ENCODE assay signal across 13 cellular contexts in genomic region chr5:133821889-133822288, GRCh38.
DNase-seq lines count a peak whose midpoint lies in the region; ATAC-seq, FAIRE-seq and TF ChIP-seq lines count a peak whose summit lies in the region.
"Had no signal": no experiment of that assay in that cellular context is flagged by ENCODE, and none has a peak within 500 bp of the region (broad histone marks: within the 10 kb centered on the region; RNA-seq: fewer than 3 reads in every experiment).

No MANE protein-coding gene starts in this region.

- in situ Hi-C loops in mammary epithelial cell (cut with MboI; ENCODE audit: low sequenced_read_pairs in 2 of 2) (no loop called here), brain microvascular endothelial cell (cut with HindIII; ENCODE audit: low pct_ligation_motif_present, low sequenced_read_pairs) (no loop called here)

- H3K36me3 Mint-ChIP-seq in MCF 10A (ENCODE audit: insufficient read depth, unreplicated experiment) (no peaks in the 10 kb centered on the region), IgD-negative memory B cell (peaks cover 3% of the 10 kb centered on the region)
- H3K36me3 Mint-ChIP-seq: CD4-positive, alpha-beta memory T cell had no signal

- H3K36me3 ChIP-seq in mammary epithelial cell (ENCODE audit: insufficient read depth, low read length) (no peaks in the 10 kb centered on the region), kidney (ENCODE audit: control insufficient read depth in 1 of 2, insufficient read depth in 2 of 2, low read length in 2 of 2) (no peaks in the 10 kb centered on the region), brain microvascular endothelial cell (replicated peaks) (no peaks in the 10 kb centered on the region)

- H3K27me3 ChIP-seq in mammary epithelial cell (ENCODE audit: insufficient read depth, low read length): peaks cover 8% of the 10 kb centered on the region
- no peaks in the 10 kb centered on the region for H3K27me3 ChIP-seq in brain microvascular endothelial cell (replicated peaks)

- ATAC-seq in activated CD4-positive, CD25-positive, alpha-beta regulatory T cell treated with anti-CD3 and anti-CD28 coated beads, Interleukin-2, amount 50 U/mL, for 24 hours: no peak

- H3K9ac ChIP-seq in mammary epithelial cell (ENCODE audit: insufficient read depth, low read length) (no peak overlapping the region), kidney (ENCODE audit: low read length in 2 of 2) (no peak overlapping the region)

- H3K9me3 Mint-ChIP-seq in MCF 10A (ENCODE audit: unreplicated experiment): no peaks in the 10 kb centered on the region
- H3K9me3 Mint-ChIP-seq in IgD-negative memory B cell: peaks cover 0 to 1% (median 0%) of the 10 kb centered on the region in 3 donors
- H3K9me3 Mint-ChIP-seq: CD4-positive, alpha-beta memory T cell had no signal

- dilution Hi-C loops in mammary epithelial cell (cut with HindIII; ENCODE audit: low sequenced_read_pairs): no loop called here

- H2AFZ ChIP-seq in mammary epithelial cell (ENCODE audit: low read depth, low read length): peak overlapping the region; percentile 56

- TF ChIP-seq CTCF in mammary epithelial cell (conservative IDR thresholded peaks at IDR 0.05 in 1 of 2, IDR thresholded peaks at IDR 0.05 in 1 of 2; ENCODE audit: extremely low read depth in 1 of 2, insufficient read depth in 1 of 2, low read depth in 1 of 2, low read length in 2 of 2) (no peak), MCF 10A (IDR thresholded peaks at IDR 0.05; ENCODE audit: unreplicated experiment) (no peak), kidney (IDR thresholded peaks at IDR 0.05; ENCODE audit: borderline replicate concordance, extremely low read depth, insufficient read depth) (no peak), brain microvascular endothelial cell (IDR thresholded peaks at IDR 0.05; ENCODE audit: low read depth, low read length, missing control alignments) (no peak)

- no peak overlapping the region for H3K27ac Mint-ChIP-seq in MCF 10A (ENCODE audit: low read depth, unreplicated experiment)
- H3K27ac Mint-ChIP-seq in IgD-negative memory B cell: peak overlapping the region in 2 of 3 donors; percentile 6 to 59

- POLR2A ChIA-PET in MCF 10A (lab: Yijun Ruan, JAX): no interaction called here

- H3K4me3 Mint-ChIP-seq in MCF 10A (ENCODE audit: unreplicated experiment) (no peak overlapping the region), IgD-negative memory B cell (no peak overlapping the region)
- H3K4me3 Mint-ChIP-seq: CD4-positive, alpha-beta memory T cell had no signal

- H3K4me2 ChIP-seq in mammary epithelial cell (ENCODE audit: insufficient read depth, low read depth, low read length): no peak overlapping the region

- BruUV-seq in mammary epithelial cell (replicated peaks; lab: Mats Ljungman, UMichigan) (no TSS peak), MCF 10A (replicated peaks; lab: Mats Ljungman, UMichigan) (no TSS peak)

- H3K27ac ChIP-seq in mammary epithelial cell (ENCODE audit: insufficient read depth, low read depth, low read length) (no peak overlapping the region), kidney (ENCODE audit: low read depth in 2 of 2, low read length in 2 of 2) (peak overlapping the region; percentile 72 to 88), brain microvascular endothelial cell (no peak overlapping the region)
- H3K27ac ChIP-seq: C4-2B had no signal

- 44% methylated on average over 3 of the region's 3 CpGs for WGBS in mammary epithelial cell (ENCODE audit: low coverage, missing lambda C conversion rate)

- H3K4me1 Mint-ChIP-seq in MCF 10A (ENCODE audit: insufficient read depth, unreplicated experiment) (peaks cover 7% of the 10 kb centered on the region), IgD-negative memory B cell (peaks cover 16 to 28% (median 28%) of the 10 kb centered on the region in 3 donors)

- intact Hi-C loops in mammary epithelial cell (cut with micrococcal nuclease): no loop called here
- intact Hi-C loops in MCF 10A (cut with micrococcal nuclease): no loop called here
- intact Hi-C loops in kidney (cut with DNase I): no loop called here

- H3K79me2 ChIP-seq in mammary epithelial cell (ENCODE audit: insufficient read depth, low read length): no peaks in the 10 kb centered on the region

- H3K27me3 Mint-ChIP-seq in MCF 10A (ENCODE audit: insufficient read depth, unreplicated experiment) (peaks cover 49% of the 10 kb centered on the region), IgD-negative memory B cell (peaks cover 13% of the 10 kb centered on the region)

- H4K20me1 ChIP-seq in mammary epithelial cell (ENCODE audit: insufficient read depth, low read length): no peaks in the 10 kb centered on the region

- no peaks in the 10 kb centered on the region for H3K9me3 ChIP-seq in mammary epithelial cell (replicated peaks; ENCODE audit: insufficient read depth, low read length)
- H3K9me3 ChIP-seq in kidney (ENCODE audit: control insufficient read depth in 1 of 2, low read length in 2 of 2): no peaks in the 10 kb centered on the region

- CTCF ChIA-PET in mammary epithelial cell (lab: Charles Lee; ENCODE audit: low non-redundant PET) (no interaction called here), MCF 10A (lab: Yijun Ruan, JAX) (interaction anchor here (0.6 to 1.0 kb wide), 2 partner anchors 47 to 752 kb away, joined by 3 to 4 read pairs; no protein-coding TSS in a partner anchor)

- FAIRE-seq in kidney (lab: Jason Lieb, UNC): no peak
- FAIRE-seq: H54 had no signal

- DNase-seq in mammary epithelial cell (no peak), MCF 10A (ENCODE audit: unreplicated experiment) (no peak), kidney (no peak), brain microvascular endothelial cell (no peak), foreskin melanocyte (no peak)
- DNase-seq: 8988T; ACHN; CD4-positive, alpha-beta memory T cell; DMS79 had no signal

- H3K4me3 ChIP-seq in mammary epithelial cell (replicated peaks in 1 of 3; ENCODE audit: insufficient read depth in 1 of 3, low read depth in 2 of 3, low read length in 3 of 3) (no peak overlapping the region), kidney (ENCODE audit: low read length in 2 of 2) (no peak overlapping the region), brain microvascular endothelial cell (ENCODE audit: low read depth, low read length) (no peak overlapping the region)

- H3K4me1 ChIP-seq in mammary epithelial cell (ENCODE audit: insufficient read depth, low read length) (no peaks in the 10 kb centered on the region), kidney (ENCODE audit: control insufficient read depth in 1 of 2, insufficient read depth in 1 of 2, low read depth in 1 of 2, low read length in 2 of 2) (peaks cover 44 to 69% of the 10 kb centered on the region in 2 donors)

Comparison
In these comparisons a context has a peak if more than half of its experiments do, and no peak if none do; other contexts are left out.
1. H3K27ac ChIP-seq: peak in kidney (2 of 2); none in mammary epithelial cell (single experiment) and brain microvascular endothelial cell (single experiment).